ENCODE assay signal across 18 cellular contexts in the genomic region with DNA sequence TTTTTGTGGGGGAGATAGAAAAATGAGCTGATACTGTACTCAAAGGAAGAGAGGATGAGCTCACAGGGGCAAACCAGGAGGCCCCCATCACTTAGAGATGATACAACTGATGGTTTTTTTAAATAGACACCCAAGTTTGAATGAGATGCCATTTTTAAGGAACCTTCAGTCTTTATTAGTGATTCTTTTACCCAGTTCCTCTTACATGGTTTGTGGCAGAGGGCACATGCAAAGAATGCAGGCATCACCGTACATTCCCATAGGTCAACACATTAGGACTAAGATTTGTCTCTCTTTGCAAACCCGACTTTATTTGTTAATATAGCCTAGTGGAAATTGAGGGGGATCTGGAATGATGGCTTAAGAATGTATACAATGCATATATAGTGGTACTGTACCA.
"Had no signal": no experiment of that assay in that cellular context is flagged by ENCODE, and none has a peak within 500 bp of the region (broad histone marks: within the 10 kb centered on the region; RNA-seq: fewer than 3 reads in every experiment).

No MANE protein-coding gene starts in this region.

- H3K4me1 ChIP-seq: Peyer's patch, SJCRH30 had no signal

- H3K9me3 ChIP-seq: Peyer's patch, SJCRH30 had no signal

- H3K4me2 ChIP-seq: PC-9 had no signal

- H3K36me3 ChIP-seq: Peyer's patch, SJCRH30 had no signal

- H2AFZ ChIP-seq: PC-9 had no signal

- DNase-seq: IMR-90, Kasumi-1, KG1, MM.1S, NCI-H1092 treated with DMSO at 0.1 percent for 48 hours, NCI-H1694 treated with DMSO at 0.1 percent for 48 hours, NCI-H2171, NCI-H226, NCI-H446, NCI-H524 treated with DMSO at 0.1 percent for 48 hours, NCI-H774, OCI-M1, PC-9, Peyer's patch, SHP77 treated with DMSO at 0.1 percent for 48 hours, SJCRH30, T-helper 1 cell, T-helper 17 cell had no signal

- H3K27me3 ChIP-seq: Peyer's patch, SJCRH30 had no signal

- H3K27ac ChIP-seq: PC-9, Peyer's patch, SJCRH30 had no signal

- H3K4me3 ChIP-seq: PC-9, Peyer's patch, SJCRH30 had no signal
